1 cellular context compared by ENCODE assay signal in genomic region chr19:38869160-38869835, GRCh38.
TF ChIP-seq lines count a peak whose summit lies in the region.

No MANE protein-coding gene starts in this region.

TF ChIP-seq in GM23338, 12 proteins besides CTCF, POLR2A, EP300 and RAD21 (continued from another document):
- TF ChIP-seq ZNF462 (CRISPR knock-in tag; IDR thresholded peaks at IDR 0.05) (no peak), NANOG (IDR thresholded peaks at IDR 0.05; ENCODE audit: borderline replicate concordance) (no peak), POLR2AphosphoS5 (IDR thresholded peaks at IDR 0.05; ENCODE audit: low read depth) (no peak), ZNF331 (CRISPR knock-in tag; IDR thresholded peaks at IDR 0.05; ENCODE audit: low read depth) (no peak), ZNF114 (CRISPR knock-in tag; IDR thresholded peaks at IDR 0.05) (no peak)
